ENCODE assay signal across 2 cellular contexts in the genomic region with DNA sequence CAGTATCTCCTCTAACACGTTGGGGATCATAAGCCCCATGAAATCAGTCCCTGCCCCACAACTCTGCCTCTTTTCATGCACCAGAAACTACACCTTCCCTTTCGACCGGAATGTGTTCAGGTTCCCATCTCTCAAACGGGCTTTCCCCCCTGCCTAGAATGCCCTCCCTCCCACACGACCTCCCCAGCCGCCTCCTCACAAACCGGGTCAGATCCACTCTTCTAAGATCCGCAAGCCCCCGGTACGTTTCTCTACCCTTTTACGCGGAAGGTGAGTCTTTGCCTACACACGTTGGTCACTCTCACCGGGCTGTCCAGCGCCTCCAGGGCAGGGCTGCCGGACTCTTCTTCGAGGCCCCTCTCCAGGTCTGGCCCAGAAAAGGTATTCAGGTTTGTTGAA.
TF ChIP-seq lines count a peak whose summit lies in the region.

No MANE protein-coding gene starts in this region.

TF ChIP-seq in GM23338, 12 proteins besides CTCF, POLR2A, EP300 and RAD21 (continues in another document):
- TF ChIP-seq JUNB (IDR thresholded peaks at IDR 0.05; ENCODE audit: unreplicated experiment) (no peak), EZH2phosphoT487 (IDR thresholded peaks at IDR 0.05; ENCODE audit: unreplicated experiment) (no peak), NANOG (IDR thresholded peaks at IDR 0.05; ENCODE audit: borderline replicate concordance) (no peak), ZNF114 (CRISPR knock-in tag; IDR thresholded peaks at IDR 0.05) (no peak), POLR2AphosphoS5 (IDR thresholded peaks at IDR 0.05; ENCODE audit: low read depth) (no peak), STAT1 (IDR thresholded peaks at IDR 0.05; ENCODE audit: unreplicated experiment) (no peak), EZH2 (IDR thresholded peaks at IDR 0.05; ENCODE audit: low read depth, unreplicated experiment) (no peak)
- TF ChIP-seq, protein P1, sequence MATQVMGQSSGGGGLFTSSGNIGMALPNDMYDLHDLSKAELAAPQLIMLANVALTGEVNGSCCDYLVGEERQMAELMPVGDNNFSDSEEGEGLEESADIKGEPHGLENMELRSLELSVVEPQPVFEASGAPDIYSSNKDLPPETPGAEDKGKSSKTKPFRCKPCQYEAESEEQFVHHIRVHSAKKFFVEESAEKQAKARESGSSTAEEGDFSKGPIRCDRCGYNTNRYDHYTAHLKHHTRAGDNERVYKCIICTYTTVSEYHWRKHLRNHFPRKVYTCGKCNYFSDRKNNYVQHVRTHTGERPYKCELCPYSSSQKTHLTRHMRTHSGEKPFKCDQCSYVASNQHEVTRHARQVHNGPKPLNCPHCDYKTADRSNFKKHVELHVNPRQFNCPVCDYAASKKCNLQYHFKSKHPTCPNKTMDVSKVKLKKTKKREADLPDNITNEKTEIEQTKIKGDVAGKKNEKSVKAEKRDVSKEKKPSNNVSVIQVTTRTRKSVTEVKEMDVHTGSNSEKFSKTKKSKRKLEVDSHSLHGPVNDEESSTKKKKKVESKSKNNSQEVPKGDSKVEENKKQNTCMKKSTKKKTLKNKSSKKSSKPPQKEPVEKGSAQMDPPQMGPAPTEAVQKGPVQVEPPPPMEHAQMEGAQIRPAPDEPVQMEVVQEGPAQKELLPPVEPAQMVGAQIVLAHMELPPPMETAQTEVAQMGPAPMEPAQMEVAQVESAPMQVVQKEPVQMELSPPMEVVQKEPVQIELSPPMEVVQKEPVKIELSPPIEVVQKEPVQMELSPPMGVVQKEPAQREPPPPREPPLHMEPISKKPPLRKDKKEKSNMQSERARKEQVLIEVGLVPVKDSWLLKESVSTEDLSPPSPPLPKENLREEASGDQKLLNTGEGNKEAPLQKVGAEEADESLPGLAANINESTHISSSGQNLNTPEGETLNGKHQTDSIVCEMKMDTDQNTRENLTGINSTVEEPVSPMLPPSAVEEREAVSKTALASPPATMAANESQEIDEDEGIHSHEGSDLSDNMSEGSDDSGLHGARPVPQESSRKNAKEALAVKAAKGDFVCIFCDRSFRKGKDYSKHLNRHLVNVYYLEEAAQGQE (IDR thresholded peaks at IDR 0.05; ENCODE audit: unreplicated experiment) = no peak
- TF ChIP-seq, protein P2, sequence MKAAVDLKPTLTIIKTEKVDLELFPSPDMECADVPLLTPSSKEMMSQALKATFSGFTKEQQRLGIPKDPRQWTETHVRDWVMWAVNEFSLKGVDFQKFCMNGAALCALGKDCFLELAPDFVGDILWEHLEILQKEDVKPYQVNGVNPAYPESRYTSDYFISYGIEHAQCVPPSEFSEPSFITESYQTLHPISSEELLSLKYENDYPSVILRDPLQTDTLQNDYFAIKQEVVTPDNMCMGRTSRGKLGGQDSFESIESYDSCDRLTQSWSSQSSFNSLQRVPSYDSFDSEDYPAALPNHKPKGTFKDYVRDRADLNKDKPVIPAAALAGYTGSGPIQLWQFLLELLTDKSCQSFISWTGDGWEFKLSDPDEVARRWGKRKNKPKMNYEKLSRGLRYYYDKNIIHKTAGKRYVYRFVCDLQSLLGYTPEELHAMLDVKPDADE (IDR thresholded peaks at IDR 0.05) = no peak
- TF ChIP-seq, protein P3, sequence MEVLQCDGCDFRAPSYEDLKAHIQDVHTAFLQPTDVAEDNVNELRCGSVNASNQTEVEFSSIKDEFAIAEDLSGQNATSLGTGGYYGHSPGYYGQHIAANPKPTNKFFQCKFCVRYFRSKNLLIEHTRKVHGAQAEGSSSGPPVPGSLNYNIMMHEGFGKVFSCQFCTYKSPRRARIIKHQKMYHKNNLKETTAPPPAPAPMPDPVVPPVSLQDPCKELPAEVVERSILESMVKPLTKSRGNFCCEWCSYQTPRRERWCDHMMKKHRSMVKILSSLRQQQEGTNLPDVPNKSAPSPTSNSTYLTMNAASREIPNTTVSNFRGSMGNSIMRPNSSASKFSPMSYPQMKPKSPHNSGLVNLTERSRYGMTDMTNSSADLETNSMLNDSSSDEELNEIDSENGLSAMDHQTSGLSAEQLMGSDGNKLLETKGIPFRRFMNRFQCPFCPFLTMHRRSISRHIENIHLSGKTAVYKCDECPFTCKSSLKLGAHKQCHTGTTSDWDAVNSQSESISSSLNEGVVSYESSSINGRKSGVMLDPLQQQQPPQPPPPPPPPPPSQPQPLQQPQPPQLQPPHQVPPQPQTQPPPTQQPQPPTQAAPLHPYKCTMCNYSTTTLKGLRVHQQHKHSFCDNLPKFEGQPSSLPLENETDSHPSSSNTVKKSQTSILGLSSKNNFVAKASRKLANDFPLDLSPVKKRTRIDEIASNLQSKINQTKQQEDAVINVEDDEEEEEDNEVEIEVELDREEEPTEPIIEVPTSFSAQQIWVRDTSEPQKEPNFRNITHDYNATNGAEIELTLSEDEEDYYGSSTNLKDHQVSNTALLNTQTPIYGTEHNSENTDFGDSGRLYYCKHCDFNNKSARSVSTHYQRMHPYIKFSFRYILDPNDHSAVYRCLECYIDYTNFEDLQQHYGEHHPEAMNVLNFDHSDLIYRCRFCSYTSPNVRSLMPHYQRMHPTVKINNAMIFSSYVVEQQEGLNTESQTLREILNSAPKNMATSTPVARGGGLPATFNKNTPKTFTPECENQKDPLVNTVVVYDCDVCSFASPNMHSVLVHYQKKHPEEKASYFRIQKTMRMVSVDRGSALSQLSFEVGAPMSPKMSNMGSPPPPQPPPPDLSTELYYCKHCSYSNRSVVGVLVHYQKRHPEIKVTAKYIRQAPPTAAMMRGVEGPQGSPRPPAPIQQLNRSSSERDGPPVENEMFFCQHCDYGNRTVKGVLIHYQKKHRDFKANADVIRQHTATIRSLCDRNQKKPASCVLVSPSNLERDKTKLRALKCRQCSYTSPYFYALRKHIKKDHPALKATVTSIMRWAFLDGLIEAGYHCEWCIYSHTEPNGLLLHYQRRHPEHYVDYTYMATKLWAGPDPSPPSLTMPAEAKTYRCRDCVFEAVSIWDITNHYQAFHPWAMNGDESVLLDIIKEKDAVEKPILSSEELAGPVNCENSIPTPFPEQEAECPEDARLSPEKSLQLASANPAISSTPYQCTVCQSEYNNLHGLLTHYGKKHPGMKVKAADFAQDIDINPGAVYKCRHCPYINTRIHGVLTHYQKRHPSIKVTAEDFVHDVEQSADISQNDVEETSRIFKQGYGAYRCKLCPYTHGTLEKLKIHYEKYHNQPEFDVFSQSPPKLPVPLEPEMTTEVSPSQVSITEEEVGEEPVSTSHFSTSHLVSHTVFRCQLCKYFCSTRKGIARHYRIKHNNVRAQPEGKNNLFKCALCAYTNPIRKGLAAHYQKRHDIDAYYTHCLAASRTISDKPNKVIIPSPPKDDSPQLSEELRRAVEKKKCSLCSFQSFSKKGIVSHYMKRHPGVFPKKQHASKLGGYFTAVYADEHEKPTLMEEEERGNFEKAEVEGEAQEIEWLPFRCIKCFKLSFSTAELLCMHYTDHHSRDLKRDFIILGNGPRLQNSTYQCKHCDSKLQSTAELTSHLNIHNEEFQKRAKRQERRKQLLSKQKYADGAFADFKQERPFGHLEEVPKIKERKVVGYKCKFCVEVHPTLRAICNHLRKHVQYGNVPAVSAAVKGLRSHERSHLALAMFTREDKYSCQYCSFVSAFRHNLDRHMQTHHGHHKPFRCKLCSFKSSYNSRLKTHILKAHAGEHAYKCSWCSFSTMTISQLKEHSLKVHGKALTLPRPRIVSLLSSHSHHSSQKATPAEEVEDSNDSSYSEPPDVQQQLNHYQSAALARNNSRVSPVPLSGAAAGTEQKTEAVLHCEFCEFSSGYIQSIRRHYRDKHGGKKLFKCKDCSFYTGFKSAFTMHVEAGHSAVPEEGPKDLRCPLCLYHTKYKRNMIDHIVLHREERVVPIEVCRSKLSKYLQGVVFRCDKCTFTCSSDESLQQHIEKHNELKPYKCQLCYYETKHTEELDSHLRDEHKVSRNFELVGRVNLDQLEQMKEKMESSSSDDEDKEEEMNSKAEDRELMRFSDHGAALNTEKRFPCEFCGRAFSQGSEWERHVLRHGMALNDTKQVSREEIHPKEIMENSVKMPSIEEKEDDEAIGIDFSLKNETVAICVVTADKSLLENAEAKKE (CRISPR knock-in tag; IDR thresholded peaks at IDR 0.05) = no peak

TF ChIP-seq in endothelial cell of umbilical vein, 7 proteins besides CTCF, POLR2A, EP300 and RAD21:
- TF ChIP-seq GATA2 (IDR thresholded peaks at IDR 0.05; ENCODE audit: insufficient read depth, insufficient read length, low read depth, low read length) (no peak), MYC (IDR thresholded peaks at IDR 0.05; ENCODE audit: low read depth, low read length) (no peak), JUN (IDR thresholded peaks at IDR 0.05; ENCODE audit: borderline replicate concordance, insufficient read depth, insufficient read length, low read depth) (no peak), EZH2 (IDR thresholded peaks at IDR 0.05; ENCODE audit: borderline replicate concordance, low read depth, low read length, severe bottlenecking) (no peak), FOS (IDR thresholded peaks at IDR 0.05; ENCODE audit: borderline replicate concordance, insufficient read depth, low read length) (no peak), POLR2AphosphoS5 (IDR thresholded peaks at IDR 0.05; ENCODE audit: insufficient read depth, low read depth, low read length) (no peak)
- TF ChIP-seq, protein P4, sequence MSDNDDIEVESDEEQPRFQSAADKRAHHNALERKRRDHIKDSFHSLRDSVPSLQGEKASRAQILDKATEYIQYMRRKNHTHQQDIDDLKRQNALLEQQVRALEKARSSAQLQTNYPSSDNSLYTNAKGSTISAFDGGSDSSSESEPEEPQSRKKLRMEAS (IDR thresholded peaks at IDR 0.05; ENCODE audit: insufficient read depth, insufficient read length) = no peak
